In the genomic region with DNA sequence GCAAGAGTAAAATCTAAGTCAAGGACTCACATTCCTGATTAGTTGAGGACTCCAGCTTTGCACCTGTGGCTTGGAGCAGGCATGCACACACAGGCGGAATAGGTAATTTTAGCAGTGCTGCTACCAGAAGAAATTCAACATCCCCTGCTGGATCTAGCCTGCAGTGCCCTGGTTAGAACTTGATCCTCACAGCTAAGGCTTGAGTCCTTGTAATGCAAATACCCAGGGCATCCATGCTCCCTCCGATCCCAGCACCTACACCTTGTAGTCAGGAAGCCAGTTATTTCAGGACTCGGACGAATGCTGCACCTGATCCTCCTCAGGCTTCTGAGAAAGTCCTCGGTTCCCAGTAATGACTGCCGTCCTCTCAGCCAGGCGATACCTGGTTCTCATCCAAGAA, we compare ENCODE assay signal across 23 cellular contexts.
DNase-seq lines count a peak whose midpoint lies in the region; ATAC-seq and TF ChIP-seq lines count a peak whose summit lies in the region.
"Had no signal": no experiment of that assay in that cellular context is flagged by ENCODE, and none has a peak within 500 bp of the region (broad histone marks: within the 10 kb centered on the region; RNA-seq: fewer than 3 reads in every experiment).

No MANE protein-coding gene starts in this region.

- peaks cover 14% of the 10 kb centered on the region for H3K9me3 Mint-ChIP-seq in activated CD4-positive, alpha-beta T cell treated with anti-CD3 and anti-CD28 coated beads, Interleukin-2, amount 10 ng/mL, durations not matched to agents 24 days and 14 days
- peaks cover 2% of the 10 kb centered on the region for H3K9me3 Mint-ChIP-seq in CD8-positive, alpha-beta T cell
- peaks cover 8% of the 10 kb centered on the region for H3K9me3 Mint-ChIP-seq in activated T-helper 17 cell treated with anti-CD3 and anti-CD28 coated beads, Interleukin-2, amount 50 U/mL, for 72 hours

- no peak overlapping the region for H3K4me3 Mint-ChIP-seq in activated CD4-positive, alpha-beta T cell treated with anti-CD3 and anti-CD28 coated beads, Interleukin-2, amount 10 ng/mL, durations not matched to agents 24 days and 14 days
- H3K4me3 Mint-ChIP-seq in CD8-positive, alpha-beta T cell: no peak overlapping the region
- H3K4me3 Mint-ChIP-seq in activated T-helper 17 cell treated with anti-CD3 and anti-CD28 coated beads, Interleukin-2, amount 50 U/mL, for 72 hours: peak overlapping the region; percentile 88

- peak overlapping the region; percentile 79 for H3K27ac Mint-ChIP-seq in activated CD4-positive, alpha-beta T cell treated with anti-CD3 and anti-CD28 coated beads, Interleukin-2, amount 10 ng/mL, durations not matched to agents 24 days and 14 days
- H3K27ac Mint-ChIP-seq in CD8-positive, alpha-beta T cell: peak overlapping the region; percentile 69
- peak overlapping the region; percentile 91 for H3K27ac Mint-ChIP-seq in activated T-helper 17 cell treated with anti-CD3 and anti-CD28 coated beads, Interleukin-2, amount 50 U/mL, for 72 hours

- POLR2A ChIA-PET in CD8-positive, alpha-beta T cell (lab: Charles Lee): interaction anchor here (0.8 to 1.4 kb wide), 3 partner anchors 9 to 128 kb away, joined by 3 read pairs; no protein-coding TSS in a partner anchor

- CTCF ChIA-PET in CD8-positive, alpha-beta T cell (lab: Charles Lee): interaction anchor here (1.4 to 1.6 kb wide), 2 partner anchors 9 to 355 kb away, joined by 6 to 9 read pairs; no protein-coding TSS in a partner anchor

- intact Hi-C loops in activated CD4-positive, alpha-beta T cell treated with anti-CD3 and anti-CD28 coated beads, Interleukin-2, amount 10 ng/mL, durations not matched to agents 24 days and 14 days (cut with micrococcal nuclease): loop anchor here (1.0 kb wide), 1 partner anchor 9 kb away; no protein-coding TSS in a partner anchor
- intact Hi-C loops in CD8-positive, alpha-beta T cell (cut with DNase I, micrococcal nuclease): no loop called here

- no peak overlapping the region for H3K27ac ChIP-seq in CD8-positive, alpha-beta T cell (ENCODE audit: low read depth, low read length)
- H3K27ac ChIP-seq: brain microvascular endothelial cell, ovary, Peyer's patch, transverse colon had no signal

- peak; percentile 53 for DNase-seq in activated CD4-positive, alpha-beta T cell treated with anti-CD3 and anti-CD28 coated beads, Interleukin-2, amount 10 ng/mL, durations not matched to agents 24 days and 14 days
- DNase-seq in activated CD4-positive, alpha-beta T cell treated with anti-CD3 and anti-CD28 coated beads for 4 hours: no peak
- no peak for DNase-seq in CD8-positive, alpha-beta T cell
- DNase-seq in iPS DF 19.7 (ENCODE audit: low read depth, low spot score) (peak; percentile 23), superior temporal gyrus (ENCODE audit: extremely low spot score) (no peak), T-helper 2 cell (no peak), dedifferentiated amniotic fluid mesenchymal stem cell (ENCODE audit: extremely low spot score) (no peak)
- DNase-seq: brain microvascular endothelial cell, DMS79, GF-D8, kidney glomerular epithelial cell, NCI-H1694 treated with DMSO at 0.1 percent for 48 hours, NCI-H524 treated with DMSO at 0.1 percent for 48 hours, ovary, Peyer's patch, retina, SHP77 treated with DMSO at 0.1 percent for 48 hours, transverse colon had no signal

- H3K4me1 ChIP-seq in CD8-positive, alpha-beta T cell (ENCODE audit: insufficient read depth, low read length): peaks cover 37% of the 10 kb centered on the region
- H3K4me1 ChIP-seq: HAP-1 had no signal

- no peak for TF ChIP-seq CTCF in CD8-positive, alpha-beta T cell (IDR thresholded peaks at IDR 0.05)

- H3K36me3 Mint-ChIP-seq in activated CD4-positive, alpha-beta T cell treated with anti-CD3 and anti-CD28 coated beads, Interleukin-2, amount 10 ng/mL, durations not matched to agents 24 days and 14 days (ENCODE audit: low read depth): peaks cover 34% of the 10 kb centered on the region
- H3K36me3 Mint-ChIP-seq in CD8-positive, alpha-beta T cell: no peaks in the 10 kb centered on the region
- H3K36me3 Mint-ChIP-seq in activated T-helper 17 cell treated with anti-CD3 and anti-CD28 coated beads, Interleukin-2, amount 50 U/mL, for 72 hours (ENCODE audit: low read depth): peaks cover 24% of the 10 kb centered on the region

- H3K36me3 ChIP-seq in CD8-positive, alpha-beta T cell (ENCODE audit: insufficient read depth, low read length): no peaks in the 10 kb centered on the region
- H3K36me3 ChIP-seq: brain microvascular endothelial cell, HAP-1, ovary, Peyer's patch, transverse colon had no signal

- no peaks in the 10 kb centered on the region for H3K9me3 ChIP-seq in CD8-positive, alpha-beta T cell (ENCODE audit: low read length)
- H3K9me3 ChIP-seq: HAP-1, ovary, Peyer's patch, transverse colon had no signal

- ATAC-seq in CD8-positive, alpha-beta T cell: no peak
- ATAC-seq in activated T-helper 17 cell treated with anti-CD3 and anti-CD28 coated beads, Interleukin-2, amount 50 U/mL, for 72 hours (replicated peaks): no peak
- ATAC-seq: activated CD4-positive, CD25-positive, alpha-beta regulatory T cell treated with anti-CD3 and anti-CD28 coated beads, Interleukin-2, amount 50 U/mL, for 24 hours had no signal

- peaks cover 73% of the 10 kb centered on the region for H3K4me1 Mint-ChIP-seq in activated CD4-positive, alpha-beta T cell treated with anti-CD3 and anti-CD28 coated beads, Interleukin-2, amount 10 ng/mL, durations not matched to agents 24 days and 14 days
- H3K4me1 Mint-ChIP-seq in CD8-positive, alpha-beta T cell (ENCODE audit: low read depth): peaks cover 72% of the 10 kb centered on the region
- H3K4me1 Mint-ChIP-seq in activated T-helper 17 cell treated with anti-CD3 and anti-CD28 coated beads, Interleukin-2, amount 50 U/mL, for 72 hours: peaks cover 63% of the 10 kb centered on the region

- H3K27me3 ChIP-seq in CD8-positive, alpha-beta T cell (ENCODE audit: insufficient read depth, low read length): no peaks in the 10 kb centered on the region
- H3K27me3 ChIP-seq: brain microvascular endothelial cell, ovary, Peyer's patch, transverse colon had no signal

- H3K4me3 ChIP-seq in CD8-positive, alpha-beta T cell (ENCODE audit: low read depth, low read length): no peak overlapping the region
- H3K4me3 ChIP-seq: HAP-1, lung, ovary, Peyer's patch, skin epidermis, transverse colon had no signal

- H3K27me3 Mint-ChIP-seq in activated CD4-positive, alpha-beta T cell treated with anti-CD3 and anti-CD28 coated beads, Interleukin-2, amount 10 ng/mL, durations not matched to agents 24 days and 14 days: no peaks in the 10 kb centered on the region
- H3K27me3 Mint-ChIP-seq in CD8-positive, alpha-beta T cell (ENCODE audit: low read depth): no peaks in the 10 kb centered on the region
- H3K27me3 Mint-ChIP-seq in activated T-helper 17 cell treated with anti-CD3 and anti-CD28 coated beads, Interleukin-2, amount 50 U/mL, for 72 hours: no peaks in the 10 kb centered on the region

Comparison
In these comparisons a context has a peak if more than half of its experiments do, and no peak if none do; other contexts are left out.
1. DNase-seq: peak in activated CD4-positive, alpha-beta T cell treated with anti-CD3 and anti-CD28 coated beads, Interleukin-2, amount 10 ng/mL, durations not matched to agents 24 days and 14 days (single experiment) and iPS DF 19.7 (single experiment); none in activated CD4-positive, alpha-beta T cell treated with anti-CD3 and anti-CD28 coated beads for 4 hours (0 of 2), CD8-positive, alpha-beta T cell (0 of 7), superior temporal gyrus (single experiment), T-helper 2 cell (0 of 5) and dedifferentiated amniotic fluid mesenchymal stem cell (single experiment).
2. Peak in every context shown above with its lines, with median percentiles within 50 percentile points of each other: H3K27ac Mint-ChIP-seq.